1 cellular context compared by ENCODE assay signal in genomic region chr19:42088471-42089190, GRCh38.
TF ChIP-seq lines count a peak whose summit lies in the region.

No MANE protein-coding gene starts in this region.

TF ChIP-seq in GM23338, 12 proteins besides CTCF, POLR2A, EP300 and RAD21 (continued from another document):
- no peak for TF ChIP-seq REST (IDR thresholded peaks at IDR 0.05; ENCODE audit: unreplicated experiment)
- TF ChIP-seq ZNF462 (CRISPR knock-in tag; IDR thresholded peaks at IDR 0.05) = no peak
- TF ChIP-seq ZNF331 (CRISPR knock-in tag; IDR thresholded peaks at IDR 0.05; ENCODE audit: low read depth) = no peak
- TF ChIP-seq CREB1 (CRISPR knock-in tag; IDR thresholded peaks at IDR 0.05; ENCODE audit: low read depth) = no peak
- no peak for TF ChIP-seq STAT1 (IDR thresholded peaks at IDR 0.05; ENCODE audit: unreplicated experiment)
- TF ChIP-seq ZNF114 (CRISPR knock-in tag; IDR thresholded peaks at IDR 0.05) = no peak
- no peak for TF ChIP-seq POLR2AphosphoS5 (IDR thresholded peaks at IDR 0.05; ENCODE audit: low read depth)
